35 cellular contexts compared by ENCODE assay signal in the genomic region with DNA sequence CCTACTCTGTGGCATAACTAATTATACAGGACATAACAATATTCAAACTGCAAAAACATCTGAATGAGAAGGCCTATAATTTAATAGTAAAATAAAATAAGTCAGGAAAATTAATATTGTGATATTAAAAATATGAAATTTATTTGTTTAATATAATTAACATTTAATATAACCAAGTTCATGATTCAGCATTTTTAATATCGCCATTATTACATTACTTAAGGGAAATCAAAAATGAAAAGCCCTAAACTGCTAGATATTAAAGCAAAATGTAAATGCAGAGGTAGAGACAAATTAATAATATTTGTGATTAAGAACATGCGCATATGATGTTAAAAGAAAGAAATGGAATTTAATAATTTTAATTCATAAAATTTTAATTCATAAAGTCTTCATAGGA.
"Had no signal": no experiment of that assay in that cellular context is flagged by ENCODE, and none has a peak within 500 bp of the region (broad histone marks: within the 10 kb centered on the region; RNA-seq: fewer than 3 reads in every experiment).

No MANE protein-coding gene starts in this region.

- H3K36me3 Mint-ChIP-seq: activated CD4-positive, alpha-beta memory T cell treated with anti-CD3 and anti-CD28 coated beads for 36 hours; activated CD8-positive, alpha-beta memory T cell treated with anti-CD3 and anti-CD28 coated beads, Interleukin-2, amount 10 ng/mL, durations not matched to agents 7 days and 5 days; activated naive CD4-positive, alpha-beta T cell treated with anti-CD3 and anti-CD28 coated beads, Interleukin-2, amount 50 U/mL, for 24 hours; activated naive CD8-positive, alpha-beta T cell treated with anti-CD3 and anti-CD28 coated beads for 36 hours had no signal

- H3K4me1 ChIP-seq: adrenal gland, body of pancreas, colonic mucosa, foreskin keratinocyte, gastroesophageal sphincter had no signal

- H3K36me3 ChIP-seq: adrenal gland, colonic mucosa, gastroesophageal sphincter, WERI-Rb-1 had no signal

- ATAC-seq: activated CD4-positive, alpha-beta T cell treated with anti-CD3 and anti-CD28 coated beads for 36 hours; activated CD8-positive, alpha-beta memory T cell treated with anti-CD3 and anti-CD28 coated beads, Interleukin-2, amount 10 ng/mL, durations not matched to agents 7 days and 5 days; activated CD8-positive, alpha-beta T cell treated with anti-CD3 and anti-CD28 coated beads, Interleukin-2, amount 10 ng/mL, durations not matched to agents 7 days and 5 days; activated naive CD8-positive, alpha-beta T cell treated with anti-CD3 and anti-CD28 coated beads, Interleukin-2, amount 50 U/mL, for 24 hours; body of pancreas; esophagus mucosa; foreskin keratinocyte; gastroesophageal sphincter; T-helper 17 cell had no signal

- H3K27me3 Mint-ChIP-seq: activated CD4-positive, alpha-beta memory T cell treated with anti-CD3 and anti-CD28 coated beads for 36 hours; activated CD4-positive, alpha-beta T cell treated with anti-CD3 and anti-CD28 coated beads for 36 hours; activated CD4-positive, alpha-beta T cell treated with anti-CD3 and anti-CD28 coated beads, Interleukin-2, amount 10 ng/mL, durations not matched to agents 24 days and 14 days; activated CD8-positive, alpha-beta memory T cell treated with anti-CD3 and anti-CD28 coated beads, Interleukin-2, amount 10 ng/mL, durations not matched to agents 7 days and 5 days; activated naive CD4-positive, alpha-beta T cell treated with anti-CD3 and anti-CD28 coated beads, Interleukin-2, amount 50 U/mL, for 24 hours; activated naive CD8-positive, alpha-beta T cell treated with anti-CD3 and anti-CD28 coated beads for 36 hours; activated naive CD8-positive, alpha-beta T cell treated with anti-CD3 and anti-CD28 coated beads, Interleukin-2, amount 50 U/mL, for 24 hours; T-helper 17 cell had no signal

- FAIRE-seq: endothelial cell of umbilical vein had no signal

- H3K9me3 ChIP-seq: adrenal gland, body of pancreas, colonic mucosa, gastroesophageal sphincter had no signal

- H3K4me3 Mint-ChIP-seq: activated CD4-positive, alpha-beta memory T cell treated with anti-CD3 and anti-CD28 coated beads for 36 hours; activated CD4-positive, alpha-beta T cell treated with anti-CD3 and anti-CD28 coated beads for 36 hours; activated CD4-positive, alpha-beta T cell treated with anti-CD3 and anti-CD28 coated beads, Interleukin-2, amount 10 ng/mL, durations not matched to agents 24 days and 14 days; activated CD8-positive, alpha-beta memory T cell treated with anti-CD3 and anti-CD28 coated beads, Interleukin-2, amount 10 ng/mL, durations not matched to agents 7 days and 5 days; activated CD8-positive, alpha-beta T cell treated with anti-CD3 and anti-CD28 coated beads, Interleukin-2, amount 10 ng/mL, durations not matched to agents 7 days and 5 days; activated naive CD4-positive, alpha-beta T cell treated with anti-CD3 and anti-CD28 coated beads for 36 hours; activated naive CD4-positive, alpha-beta T cell treated with anti-CD3 and anti-CD28 coated beads, Interleukin-2, amount 50 U/mL, for 24 hours; activated naive CD8-positive, alpha-beta T cell treated with anti-CD3 and anti-CD28 coated beads for 36 hours; activated naive CD8-positive, alpha-beta T cell treated with anti-CD3 and anti-CD28 coated beads, Interleukin-2, amount 50 U/mL, for 24 hours; activated T-helper 1 cell treated with anti-CD3 and anti-CD28 coated beads, Interleukin-12 subunit alpha, Interleukin-12 subunit beta, Interleukin-2, Interleukin-4 antibody, amounts not matched to agents 30 ng/mL and 10 ng/mL and 1 ng/mL, durations not matched to agents 14 hours and 24 hours and 36 hours; T-helper 17 cell; T-helper 2 cell treated with Interferon-gamma antibody and Interleukin-4, amounts not matched to agents 5 μg/mL and 100 μg/mL, for 36 hours had no signal

- H3K27me3 ChIP-seq: adrenal gland, body of pancreas, colonic mucosa, foreskin keratinocyte, gastroesophageal sphincter had no signal

- H3K27ac ChIP-seq: adrenal gland, body of pancreas, colonic mucosa, epithelial cell of prostate, foreskin keratinocyte, gastroesophageal sphincter, WERI-Rb-1 had no signal

- H3K27ac Mint-ChIP-seq: activated CD4-positive, alpha-beta memory T cell treated with anti-CD3 and anti-CD28 coated beads for 36 hours; activated CD4-positive, alpha-beta T cell treated with anti-CD3 and anti-CD28 coated beads for 36 hours; activated CD4-positive, alpha-beta T cell treated with anti-CD3 and anti-CD28 coated beads, Interleukin-2, amount 10 ng/mL, durations not matched to agents 24 days and 14 days; activated CD8-positive, alpha-beta memory T cell treated with anti-CD3 and anti-CD28 coated beads, Interleukin-2, amount 10 ng/mL, durations not matched to agents 7 days and 5 days; activated CD8-positive, alpha-beta T cell treated with anti-CD3 and anti-CD28 coated beads, Interleukin-2, amount 10 ng/mL, durations not matched to agents 7 days and 5 days; activated naive CD4-positive, alpha-beta T cell treated with anti-CD3 and anti-CD28 coated beads for 36 hours; activated naive CD4-positive, alpha-beta T cell treated with anti-CD3 and anti-CD28 coated beads, Interleukin-2, amount 50 U/mL, for 24 hours; activated naive CD8-positive, alpha-beta T cell treated with anti-CD3 and anti-CD28 coated beads for 36 hours; activated naive CD8-positive, alpha-beta T cell treated with anti-CD3 and anti-CD28 coated beads, Interleukin-2, amount 50 U/mL, for 24 hours; activated T-helper 1 cell treated with anti-CD3 and anti-CD28 coated beads, Interleukin-12 subunit alpha, Interleukin-12 subunit beta, Interleukin-2, Interleukin-4 antibody, amounts not matched to agents 30 ng/mL and 10 ng/mL and 1 ng/mL, durations not matched to agents 14 hours and 24 hours and 36 hours; activated T-helper 2 cell treated with anti-CD3 and anti-CD28 coated beads, Interferon-gamma antibody, Interleukin-2, Interleukin-4, amounts not matched to agents 10 μg/mL and 5 μg/mL and 100 μg/mL, durations not matched to agents 14 hours and 24 hours and 36 hours; T-helper 17 cell; T-helper 2 cell treated with Interferon-gamma antibody and Interleukin-4, amounts not matched to agents 5 μg/mL and 100 μg/mL, for 36 hours had no signal

- H3K9me3 Mint-ChIP-seq: activated CD4-positive, alpha-beta T cell treated with anti-CD3 and anti-CD28 coated beads, Interleukin-2, amount 10 ng/mL, durations not matched to agents 24 days and 14 days; activated naive CD4-positive, alpha-beta T cell treated with anti-CD3 and anti-CD28 coated beads for 36 hours; activated naive CD4-positive, alpha-beta T cell treated with anti-CD3 and anti-CD28 coated beads, Interleukin-2, amount 50 U/mL, for 24 hours; activated naive CD8-positive, alpha-beta T cell treated with anti-CD3 and anti-CD28 coated beads for 36 hours had no signal

- H3K4me1 Mint-ChIP-seq: activated CD4-positive, alpha-beta T cell treated with anti-CD3 and anti-CD28 coated beads for 36 hours; activated CD4-positive, alpha-beta T cell treated with anti-CD3 and anti-CD28 coated beads, Interleukin-2, amount 10 ng/mL, durations not matched to agents 24 days and 14 days; activated CD8-positive, alpha-beta memory T cell treated with anti-CD3 and anti-CD28 coated beads, Interleukin-2, amount 10 ng/mL, durations not matched to agents 7 days and 5 days; activated naive CD4-positive, alpha-beta T cell treated with anti-CD3 and anti-CD28 coated beads, Interleukin-2, amount 50 U/mL, for 24 hours; activated naive CD8-positive, alpha-beta T cell treated with anti-CD3 and anti-CD28 coated beads for 36 hours; activated naive CD8-positive, alpha-beta T cell treated with anti-CD3 and anti-CD28 coated beads, Interleukin-2, amount 50 U/mL, for 24 hours; T-helper 17 cell had no signal

- DNase-seq: activated CD4-positive, alpha-beta memory T cell treated with anti-CD3 and anti-CD28 coated beads for 36 hours; activated CD4-positive, alpha-beta T cell treated with anti-CD3 and anti-CD28 coated beads for 36 hours; activated CD4-positive, alpha-beta T cell treated with anti-CD3 and anti-CD28 coated beads, Interleukin-2, amount 10 ng/mL, durations not matched to agents 24 days and 14 days; activated CD4-positive, CD25-positive, alpha-beta regulatory T cell; activated CD4-positive, CD25-positive, alpha-beta regulatory T cell treated with anti-CD3 and anti-CD28 coated beads, Interleukin-2, amount 50 U/mL, for 72 hours; activated CD8-positive, alpha-beta memory T cell treated with anti-CD3 and anti-CD28 coated beads, Interleukin-2, amount 10 ng/mL, durations not matched to agents 7 days and 5 days; activated CD8-positive, alpha-beta memory T cell treated with anti-CD3 and anti-CD28 coated beads, Interleukin-2, amount 50 U/mL, for 4 hours; activated CD8-positive, alpha-beta T cell treated with anti-CD3 and anti-CD28 coated beads, Interleukin-2, amount 10 ng/mL, durations not matched to agents 7 days and 5 days; activated effector memory CD4-positive, alpha-beta T cell treated with anti-CD3 and anti-CD28 coated beads, Interleukin-2, amount 50 U/mL, for 16 hours; activated naive CD4-positive, alpha-beta T cell treated with anti-CD3 and anti-CD28 coated beads for 36 hours; activated naive CD8-positive, alpha-beta T cell treated with anti-CD3 and anti-CD28 coated beads for 36 hours; activated naive CD8-positive, alpha-beta T cell treated with anti-CD3 and anti-CD28 coated beads, Interleukin-2, amount 50 U/mL, for 24 hours; activated T-cell treated with anti-CD3 and anti-CD28 coated beads, Interleukin-2, amount 50 U/mL, for 1 hour; activated T-cell treated with anti-CD3 and anti-CD28 coated beads, Interleukin-2, amount 50 U/mL, for 48 hours; adrenal gland; amygdala; aorta; body of pancreas; caudate nucleus; colonic mucosa; effector CD8-positive, alpha-beta T cell; foreskin keratinocyte; head of caudate nucleus; T-helper 1 cell; T-helper 17 cell; T1000; WERI-Rb-1 had no signal

- H3K4me3 ChIP-seq: adrenal gland, body of pancreas, colonic mucosa, gastroesophageal sphincter had no signal
